27 cellular contexts compared by ENCODE assay signal in genomic region chr11:81174646-81175330, GRCh38.
"Had no signal": no experiment of that assay in that cellular context is flagged by ENCODE, and none has a peak within 500 bp of the region (broad histone marks: within the 10 kb centered on the region; RNA-seq: fewer than 3 reads in every experiment).

No MANE protein-coding gene starts in this region.

- H3K4me3 Mint-ChIP-seq: immature natural killer cell; mesothelial cell of epicardium; naive B cell; natural killer cell treated with Interleukin-12 subunit alpha and Interleukin-12 subunit beta and Interleukin-15 and Interleukin-18, amount 100 ng/mL, for 72 hours; stimulated activated memory B cell treated with anti-CD40 and anti-IgM and Interleukin-4, amounts not matched to agents 10 μg/mL and 1 μg/mL and 100 μg/mL, for 72 hours had no signal

- H3K4me1 Mint-ChIP-seq: immature natural killer cell; naive B cell; stimulated activated memory B cell treated with anti-CD40 and anti-IgM and Interleukin-4, amounts not matched to agents 10 μg/mL and 1 μg/mL and 100 μg/mL, for 72 hours had no signal

- H3K4me3 ChIP-seq: left ventricle myocardium inferior, lung, ovary, smooth muscle cell, stomach, testis, thyroid gland, transverse colon, upper lobe of left lung, vagina had no signal

- H3K27me3 Mint-ChIP-seq: naive B cell; natural killer cell treated with Interleukin-12 subunit alpha and Interleukin-12 subunit beta and Interleukin-15 and Interleukin-18, amount 100 ng/mL, for 72 hours; progenitor cell of endocrine pancreas; stimulated activated memory B cell treated with anti-CD40 and anti-IgM and Interleukin-4, amounts not matched to agents 10 μg/mL and 1 μg/mL and 100 μg/mL, for 72 hours had no signal

- DNase-seq: hypothalamus; immature natural killer cell; islet precursor cell; left ventricle myocardium inferior; mesendoderm; naive B cell; ovary; retina; right cardiac atrium; stimulated activated CD4-positive, alpha-beta T cell treated with anti-CD3 and anti-CD28 coated beads, Interleukin-1b, Interleukin-23, amount 100 ng/mL, for 48 hours; stimulated activated CD4-positive, alpha-beta T cell treated with anti-CD3 and anti-CD28 coated beads, Interleukin-2, amount 100 ng/mL, for 48 hours; stimulated activated CD4-positive, alpha-beta T cell treated with anti-CD3 and anti-CD28 coated beads, Interleukin-4, amount 100 ng/mL, for 4 hours; stimulated activated CD8-positive, alpha-beta memory T cell treated with anti-CD3 and anti-CD28 coated beads, Interleukin-4, amount 100 ng/mL, for 48 hours; stimulated activated naive CD8-positive, alpha-beta T cell treated with anti-CD3 and anti-CD28 coated beads, Interleukin-15, Interleukin-2, amounts not matched to agents 100 U/mL and 50 U/mL, for 24 hours; stomach; testis; thyroid gland; transverse colon; upper lobe of left lung had no signal

- H3K36me3 ChIP-seq: left ventricle myocardium inferior, ovary, stomach, thyroid gland, transverse colon, upper lobe of left lung, vagina had no signal

- H3K27ac ChIP-seq: left ventricle myocardium inferior, ovary, stomach, testis, thyroid gland, transverse colon, upper lobe of left lung, vagina had no signal

- H3K27ac Mint-ChIP-seq: immature natural killer cell; mesothelial cell of epicardium; naive B cell; natural killer cell treated with Interleukin-12 subunit alpha and Interleukin-12 subunit beta and Interleukin-15 and Interleukin-18, amount 100 ng/mL, for 72 hours; progenitor cell of endocrine pancreas; stimulated activated memory B cell treated with anti-CD40 and anti-IgM and Interleukin-4, amounts not matched to agents 10 μg/mL and 1 μg/mL and 100 μg/mL, for 72 hours had no signal

- H3K9me3 ChIP-seq: left ventricle myocardium inferior, ovary, stomach, testis, thyroid gland, transverse colon, upper lobe of left lung, vagina had no signal

- H3K27me3 ChIP-seq: ovary, stomach, testis, thyroid gland, transverse colon, upper lobe of left lung, vagina had no signal

- H3K36me3 Mint-ChIP-seq: immature natural killer cell; mesothelial cell of epicardium; naive B cell; stimulated activated memory B cell treated with anti-CD40 and anti-IgM and Interleukin-4, amounts not matched to agents 10 μg/mL and 1 μg/mL and 100 μg/mL, for 72 hours had no signal

- H3K9me3 Mint-ChIP-seq: stimulated activated memory B cell treated with anti-CD40 and anti-IgM and Interleukin-4, amounts not matched to agents 10 μg/mL and 1 μg/mL and 100 μg/mL, for 72 hours had no signal

- ATAC-seq: natural killer cell treated with Interleukin-12 subunit alpha and Interleukin-12 subunit beta and Interleukin-15 and Interleukin-18, amount 100 ng/mL, for 72 hours; right cardiac atrium; sciatic nerve; stimulated activated memory B cell treated with anti-CD40 and anti-IgM and Interleukin-4, amounts not matched to agents 10 μg/mL and 1 μg/mL and 100 μg/mL, for 72 hours; stimulated activated naive CD8-positive, alpha-beta T cell treated with anti-CD3 and anti-CD28 coated beads, Interleukin-15, Interleukin-2, amounts not matched to agents 100 U/mL and 50 U/mL, for 24 hours had no signal

- H3K4me1 ChIP-seq: left ventricle myocardium inferior, stomach, testis, thyroid gland, upper lobe of left lung, vagina had no signal

- H3K4me2 ChIP-seq: smooth muscle cell had no signal
